8 cellular contexts compared by ENCODE assay signal in genomic region chr11:78188012-78188808, GRCh38. TPM values are rescaled to one million over a fixed set of nuclear protein-coding genes. Genes with fewer than 3 reads are reported as not detected.
DNase-seq lines count a peak whose midpoint lies in the region; ATAC-seq and TF ChIP-seq lines count a peak whose summit lies in the region.

A gene with protein sequence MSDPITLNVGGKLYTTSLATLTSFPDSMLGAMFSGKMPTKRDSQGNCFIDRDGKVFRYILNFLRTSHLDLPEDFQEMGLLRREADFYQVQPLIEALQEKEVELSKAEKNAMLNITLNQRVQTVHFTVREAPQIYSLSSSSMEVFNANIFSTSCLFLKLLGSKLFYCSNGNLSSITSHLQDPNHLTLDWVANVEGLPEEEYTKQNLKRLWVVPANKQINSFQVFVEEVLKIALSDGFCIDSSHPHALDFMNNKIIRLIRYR (minus strand): TSS chr11:78188626. CDS start chr11:78174554, 14,072 bp downstream.

- H3K4me1 ChIP-seq in breast epithelium (peaks cover 3 to 9% of the 10 kb centered on the region in 2 donors), skeletal muscle tissue (ENCODE audit: control insufficient read depth in 3 of 3, insufficient read depth in 3 of 3, low read length in 3 of 3) (peaks cover 44 to 54% (median 44%) of the 10 kb centered on the region in 3 donors)

- H3K9me3 ChIP-seq in AG04450 (ENCODE audit: control insufficient read depth, insufficient read depth, low read length) (no peaks in the 10 kb centered on the region), breast epithelium (no peaks in the 10 kb centered on the region), iPS-18c (ENCODE audit: control insufficient read depth, insufficient read depth, low read length) (no peaks in the 10 kb centered on the region), skeletal muscle tissue (ENCODE audit: control insufficient read depth in 3 of 3, low read length in 3 of 3) (no peaks in the 10 kb centered on the region)

- H3K4me3 ChIP-seq in AG04450 (ENCODE audit: low read depth, low read length) (peak within 1 kb of the TSS; percentile 82), breast epithelium (peak within 1 kb of the TSS; percentile 64 to 92 (median 88)), iPS-18c (ENCODE audit: insufficient read depth, low read depth, low read length) (peak within 1 kb of the TSS; percentile 95), skeletal muscle tissue (ENCODE audit: low read length in 3 of 3) (peak within 1 kb of the TSS; percentile 85 to 98 (median 96))

- TF ChIP-seq CTCF in AG04450 (IDR thresholded peaks at IDR 0.05; ENCODE audit: low read depth, low read length) (no peak), VCaP (conservative IDR thresholded peaks at IDR 0.05) (no peak), breast epithelium (IDR thresholded peaks at IDR 0.05) (no peak)

- H3K9ac ChIP-seq in skeletal muscle tissue (ENCODE audit: low read depth in 1 of 3, low read length in 3 of 3) = peak within 1 kb of the TSS; percentile 70 to 84 (median 73)

- peak; percentile 24 for TF ChIP-seq POLR2A in breast epithelium (IDR thresholded peaks at IDR 0.05)

- CTCF ChIA-PET in AG04450 (lab: Charles Lee) = interaction anchor here (0.6 to 1.9 kb wide), 2 partner anchors 39 to 376 kb away, joined by 4 to 5 read pairs; no protein-coding TSS in a partner anchor

- H3K36me3 ChIP-seq in breast epithelium (no peaks in the 10 kb centered on the region), skeletal muscle tissue (ENCODE audit: control insufficient read depth in 3 of 3, insufficient read depth in 3 of 3, low read length in 3 of 3) (peaks cover 0 to 2% (median 2%) of the 10 kb centered on the region in 3 donors)

- DNase-seq in AG04450 (ENCODE audit: low read depth, low spot score) (peak; percentile 91), NCI-H2196 treated with DMSO at 0.1 percent for 48 hours (lab: John Stamatoyannopoulos, UW; ENCODE audit: unreplicated experiment) (peak; percentile 96), breast epithelium (ENCODE audit: low spot score in 2 of 2) (peak; percentile 92 to 95)

- ATAC-seq in GM18907 (IDR thresholded peaks at IDR 0.05; ENCODE audit: unreplicated experiment) (peak; percentile 98), HG03139 (IDR thresholded peaks at IDR 0.05; ENCODE audit: unreplicated experiment) (peak; percentile 96)

- intact Hi-C loops in breast epithelium (cut with DNase I; ENCODE audit: low total_unique reads) = no loop called here

- H3K27ac ChIP-seq in AG04450 (ENCODE audit: low read depth, low read length) (peak within 1 kb of the TSS; percentile 22), VCaP (peak within 1 kb of the TSS; percentile 76), breast epithelium (peak within 1 kb of the TSS; percentile 78 to 88), skeletal muscle tissue (ENCODE audit: low read depth, low read length) (peak within 1 kb of the TSS; percentile 71)

- H3K27me3 ChIP-seq in AG04450 (ENCODE audit: control insufficient read depth, insufficient read depth, low read length) (no peaks in the 10 kb centered on the region), breast epithelium (no peaks in the 10 kb centered on the region), skeletal muscle tissue (ENCODE audit: control insufficient read depth in 3 of 3, insufficient read depth in 3 of 3, low read length in 3 of 3) (no peaks in the 10 kb centered on the region)

- POLR2A ChIA-PET in AG04450 (lab: Yijun Ruan, JAX) = interaction anchor here (0.6 to 1.8 kb wide), 13 partner anchors 14 to 375 kb away, joined by 3 to 9 read pairs (median 4); partner anchors contain the start of genes ALG8, GAB2, INTS4 and RSF1

RNA-seq across cellular contexts. Expression of the gene that starts here (rescaled TPM):
- 18.4 and 19.7 TPM in 2 replicates for polyA plus RNA-seq in AG04450 (2011; rRNA removed)
- polyA minus RNA-seq in AG04450 (2011; rRNA and poly(A)+ RNA removed) = 42.1 and 65.1 TPM in 2 replicates
- total RNA-seq in breast epithelium = 10 to 100 TPM in 1 of 3 donors, 1 to 10 TPM in 2; 8.5 to 13.1 (median 8.8) TPM
- total RNA-seq in skeletal muscle tissue = 2.6 TPM

Comparison
In these comparisons a context has a peak if more than half of its experiments do, and no peak if none do; other contexts are left out.
1. Peak in every context shown above with its lines: DNase-seq, ATAC-seq, H3K4me3 ChIP-seq and H3K27ac ChIP-seq.
2. H3K27ac ChIP-seq: peak in every context shown above with its lines; median percentile 83 in breast epithelium; 76 in VCaP; 71 in skeletal muscle tissue; 22 in AG04450.